Comparison of ENCODE assay signal across 27 cellular contexts in genomic region chr1:210516675-210517459, GRCh38.
"Had no signal": no experiment of that assay in that cellular context is flagged by ENCODE, and none has a peak within 500 bp of the region (broad histone marks: within the 10 kb centered on the region; RNA-seq: fewer than 3 reads in every experiment).

No MANE protein-coding gene starts in this region.

- H3K4me3 Mint-ChIP-seq: activated CD8-positive, alpha-beta memory T cell treated with anti-CD3 and anti-CD28 coated beads, Interleukin-2, amount 10 ng/mL, durations not matched to agents 7 days and 5 days; activated CD8-positive, alpha-beta T cell treated with anti-CD3 and anti-CD28 coated beads, Interleukin-2, amount 10 ng/mL, durations not matched to agents 7 days and 5 days; activated naive CD8-positive, alpha-beta T cell; activated T-cell treated with anti-CD3 and anti-CD28 coated beads, Interleukin-2, amount 50 U/mL, for 72 hours; natural killer cell; WTC11 had no signal

- H3K4me1 Mint-ChIP-seq: activated CD8-positive, alpha-beta memory T cell treated with anti-CD3 and anti-CD28 coated beads, Interleukin-2, amount 10 ng/mL, durations not matched to agents 7 days and 5 days; natural killer cell; WTC11 had no signal

- H3K36me3 Mint-ChIP-seq: activated CD8-positive, alpha-beta memory T cell treated with anti-CD3 and anti-CD28 coated beads, Interleukin-2, amount 10 ng/mL, durations not matched to agents 7 days and 5 days; activated naive CD8-positive, alpha-beta T cell; natural killer cell; WTC11 had no signal

- H3K27ac Mint-ChIP-seq: activated CD8-positive, alpha-beta memory T cell treated with anti-CD3 and anti-CD28 coated beads, Interleukin-2, amount 10 ng/mL, durations not matched to agents 7 days and 5 days; activated CD8-positive, alpha-beta T cell treated with anti-CD3 and anti-CD28 coated beads, Interleukin-2, amount 10 ng/mL, durations not matched to agents 7 days and 5 days; activated naive CD8-positive, alpha-beta T cell; activated T-cell treated with anti-CD3 and anti-CD28 coated beads, Interleukin-2, amount 50 U/mL, for 72 hours; natural killer cell; WTC11 had no signal

- H3K9me3 Mint-ChIP-seq: activated T-cell treated with anti-CD3 and anti-CD28 coated beads, Interleukin-2, amount 50 U/mL, for 72 hours; natural killer cell had no signal

- ATAC-seq: activated CD8-positive, alpha-beta memory T cell treated with anti-CD3 and anti-CD28 coated beads, Interleukin-2, amount 10 ng/mL, durations not matched to agents 7 days and 5 days; activated CD8-positive, alpha-beta T cell treated with anti-CD3 and anti-CD28 coated beads, Interleukin-2, amount 10 ng/mL, durations not matched to agents 7 days and 5 days; activated T-cell treated with anti-CD3 and anti-CD28 coated beads, Interleukin-2, amount 50 U/mL, for 72 hours; body of pancreas; heart right ventricle; left lung; lower lobe of right lung; natural killer cell; WTC11 had no signal

- H3K27me3 Mint-ChIP-seq: activated CD8-positive, alpha-beta memory T cell treated with anti-CD3 and anti-CD28 coated beads, Interleukin-2, amount 10 ng/mL, durations not matched to agents 7 days and 5 days; activated naive CD8-positive, alpha-beta T cell had no signal

- DNase-seq: activated CD4-positive, alpha-beta T cell treated with anti-CD3 and anti-CD28 coated beads, Interleukin-2, amount 50 U/mL, for 1 hour; activated CD8-positive, alpha-beta memory T cell treated with anti-CD3 and anti-CD28 coated beads, Interleukin-2, amount 10 ng/mL, durations not matched to agents 7 days and 5 days; activated CD8-positive, alpha-beta T cell treated with anti-CD3 and anti-CD28 coated beads, Interleukin-2, amount 10 ng/mL, durations not matched to agents 7 days and 5 days; activated naive CD4-positive, alpha-beta T cell; activated T-cell treated with anti-CD3 and anti-CD28 coated beads for 4 hours; activated T-cell treated with anti-CD3 and anti-CD28 coated beads, Interleukin-2, amount 50 U/mL, for 72 hours; anterior cingulate cortex; body of pancreas; cerebellar nuclear complex; colonic mucosa; effector CD8-positive, alpha-beta T cell; esophagus squamous epithelium; foreskin melanocyte; heart right ventricle; kidney glomerular epithelial cell; left lung; lower lobe of right lung; mesenchymal stem cell; natural killer cell; posterior cingulate gyrus; sigmoid colon; small intestine; stimulated activated CD4-positive, alpha-beta T cell treated with anti-CD3 and anti-CD28 coated beads, Interleukin-2, amount 100 ng/mL, for 24 hours; stimulated activated naive CD4-positive, alpha-beta T cell treated with Interleukin-2 at 50 U/mL for 16 hours; T-helper 1 cell had no signal
